Comparison of ENCODE assay signal across 8 cellular contexts in genomic region chr16:11852092-11852809, GRCh38. TPM values are rescaled to one million over a fixed set of nuclear protein-coding genes. Genes with fewer than 3 reads are reported as not detected.
DNase-seq lines count a peak whose midpoint lies in the region; ATAC-seq and TF ChIP-seq lines count a peak whose summit lies in the region.

No MANE protein-coding gene starts in this region.

- H3K4me3 Mint-ChIP-seq in T-helper 1 cell treated with Interleukin-12 subunit alpha and Interleukin-12 subunit beta and Interleukin-4 antibody, amounts not matched to agents 30 μg/mL and 1 μg/mL, for 36 hours = peak overlapping the region; percentile 88
- H3K4me3 Mint-ChIP-seq in T-helper 2 cell treated with Interferon-gamma antibody and Interleukin-4, amounts not matched to agents 5 μg/mL and 100 μg/mL, for 36 hours = peak overlapping the region; percentile 98

- no peak for TF ChIP-seq CTCF in foreskin keratinocyte (conservative IDR thresholded peaks at IDR 0.05)

- peaks cover 33% of the 10 kb centered on the region for H3K4me1 Mint-ChIP-seq in T-helper 1 cell treated with Interleukin-12 subunit alpha and Interleukin-12 subunit beta and Interleukin-4 antibody, amounts not matched to agents 30 μg/mL and 1 μg/mL, for 36 hours (ENCODE audit: low read depth)
- H3K4me1 Mint-ChIP-seq in T-helper 2 cell treated with Interferon-gamma antibody and Interleukin-4, amounts not matched to agents 5 μg/mL and 100 μg/mL, for 36 hours (ENCODE audit: low read depth) = peaks cover 31% of the 10 kb centered on the region

- peaks cover 22% of the 10 kb centered on the region for H3K36me3 ChIP-seq in skeletal muscle satellite cell (ENCODE audit: insufficient read depth, low read length)

- peak overlapping the region; percentile 91 for H3K4me2 ChIP-seq in skeletal muscle satellite cell (ENCODE audit: low read length)

- DNase-seq in T-helper 1 cell (no peak), foreskin keratinocyte (peak in 1 of 2 donors; percentile 16), KG1 (lab: John Stamatoyannopoulos, UW) (no peak)
- no peak for DNase-seq in T-helper 2 cell treated with Interferon-gamma antibody and Interleukin-4, amounts not matched to agents 5 μg/mL and 100 μg/mL, for 36 hours (ENCODE audit: low spot score)
- no peak for DNase-seq in stimulated activated CD4-positive, alpha-beta T cell treated with anti-CD3 and anti-CD28 coated beads, Interleukin-2, amount 100 ng/mL, for 24 hours

- H3K4me1 ChIP-seq in foreskin keratinocyte (peaks cover 7% of the 10 kb centered on the region), skeletal muscle satellite cell (ENCODE audit: control insufficient read depth, insufficient read depth, low read length) (peaks cover 21% of the 10 kb centered on the region)

- H3K9me3 Mint-ChIP-seq in T-helper 1 cell treated with Interleukin-12 subunit alpha and Interleukin-12 subunit beta and Interleukin-4 antibody, amounts not matched to agents 30 μg/mL and 1 μg/mL, for 36 hours = no peaks in the 10 kb centered on the region
- H3K9me3 Mint-ChIP-seq in T-helper 2 cell treated with Interferon-gamma antibody and Interleukin-4, amounts not matched to agents 5 μg/mL and 100 μg/mL, for 36 hours = no peaks in the 10 kb centered on the region

- H3K4me3 ChIP-seq in skeletal muscle satellite cell (ENCODE audit: low read length) = peak overlapping the region; percentile 98

- peak overlapping the region; percentile 72 for H3K27ac ChIP-seq in foreskin keratinocyte

- no peaks in the 10 kb centered on the region for H3K27me3 ChIP-seq in foreskin keratinocyte
- H3K27me3 ChIP-seq in skeletal muscle satellite cell (ENCODE audit: control insufficient read depth, insufficient read depth, low read length) = no peaks in the 10 kb centered on the region

- peak overlapping the region; percentile 98 for H3K9ac ChIP-seq in skeletal muscle satellite cell (ENCODE audit: low read depth, low read length)

- no peaks in the 10 kb centered on the region for H3K9me3 ChIP-seq in skeletal muscle satellite cell (replicated peaks; ENCODE audit: low read length)

- no peak for ATAC-seq in foreskin keratinocyte
- ATAC-seq in HG03097 (IDR thresholded peaks at IDR 0.05; ENCODE audit: low FRiP score, unreplicated experiment) = no peak

- no peaks in the 10 kb centered on the region for H3K27me3 Mint-ChIP-seq in T-helper 1 cell treated with Interleukin-12 subunit alpha and Interleukin-12 subunit beta and Interleukin-4 antibody, amounts not matched to agents 30 μg/mL and 1 μg/mL, for 36 hours (ENCODE audit: low read depth)
- no peaks in the 10 kb centered on the region for H3K27me3 Mint-ChIP-seq in T-helper 2 cell treated with Interferon-gamma antibody and Interleukin-4, amounts not matched to agents 5 μg/mL and 100 μg/mL, for 36 hours (ENCODE audit: low read depth)

- H3K27ac Mint-ChIP-seq in T-helper 1 cell treated with Interleukin-12 subunit alpha and Interleukin-12 subunit beta and Interleukin-4 antibody, amounts not matched to agents 30 μg/mL and 1 μg/mL, for 36 hours = peak overlapping the region; percentile 85
- H3K27ac Mint-ChIP-seq in T-helper 2 cell treated with Interferon-gamma antibody and Interleukin-4, amounts not matched to agents 5 μg/mL and 100 μg/mL, for 36 hours = peak overlapping the region; percentile 97

- peaks cover 35% of the 10 kb centered on the region for H3K36me3 Mint-ChIP-seq in T-helper 1 cell treated with Interleukin-12 subunit alpha and Interleukin-12 subunit beta and Interleukin-4 antibody, amounts not matched to agents 30 μg/mL and 1 μg/mL, for 36 hours (ENCODE audit: low read depth)
- peaks cover 41% of the 10 kb centered on the region for H3K36me3 Mint-ChIP-seq in T-helper 2 cell treated with Interferon-gamma antibody and Interleukin-4, amounts not matched to agents 5 μg/mL and 100 μg/mL, for 36 hours (ENCODE audit: low read depth)

RNA-seq across cellular contexts. Expression of gene RSL1D1, which starts 0.9 kb away (rescaled TPM):
- total RNA-seq in foreskin keratinocyte = 153 and 169 TPM in 2 replicates
- 107 and 135 TPM in 2 replicates for polyA plus RNA-seq in foreskin keratinocyte
- total RNA-seq in skeletal muscle satellite cell (2012; rRNA removed) = 170 and 199 TPM in 2 replicates

RNA-seq across cellular contexts. Expression of gene ZC3H7A, which starts 55.2 kb away (rescaled TPM):
- total RNA-seq in foreskin keratinocyte = 49.6 and 50.8 TPM in 2 replicates
- 26.4 and 27.3 TPM in 2 replicates for polyA plus RNA-seq in foreskin keratinocyte
- 25.9 and 26.9 TPM in 2 replicates for total RNA-seq in skeletal muscle satellite cell (2012; rRNA removed)
